ENCODE assay signal across 2 cellular contexts in the genomic region with DNA sequence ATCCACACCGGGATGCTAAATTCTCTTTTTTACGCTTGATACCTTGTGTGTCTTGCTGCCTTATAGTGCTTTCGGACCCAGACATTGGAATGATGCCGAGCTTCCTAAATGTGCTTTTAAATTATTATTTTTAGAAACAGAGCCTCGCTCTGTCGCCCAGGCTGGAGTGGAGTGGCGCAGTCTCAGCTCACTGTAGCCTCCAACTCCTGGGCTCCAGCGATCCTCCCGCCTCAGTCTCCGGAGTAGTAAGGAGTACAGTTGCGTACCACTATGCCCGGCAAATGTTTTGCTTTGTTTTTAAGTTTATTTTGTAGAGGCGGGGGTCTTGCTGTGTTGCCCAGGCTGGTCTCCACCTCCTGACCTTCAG.
TF ChIP-seq lines count a peak whose summit lies in the region.

No MANE protein-coding gene starts in this region.

TF ChIP-seq in GM12878, 131 proteins besides CTCF, POLR2A, EP300 and RAD21 (continued from another document):
- TF ChIP-seq, protein P1, sequence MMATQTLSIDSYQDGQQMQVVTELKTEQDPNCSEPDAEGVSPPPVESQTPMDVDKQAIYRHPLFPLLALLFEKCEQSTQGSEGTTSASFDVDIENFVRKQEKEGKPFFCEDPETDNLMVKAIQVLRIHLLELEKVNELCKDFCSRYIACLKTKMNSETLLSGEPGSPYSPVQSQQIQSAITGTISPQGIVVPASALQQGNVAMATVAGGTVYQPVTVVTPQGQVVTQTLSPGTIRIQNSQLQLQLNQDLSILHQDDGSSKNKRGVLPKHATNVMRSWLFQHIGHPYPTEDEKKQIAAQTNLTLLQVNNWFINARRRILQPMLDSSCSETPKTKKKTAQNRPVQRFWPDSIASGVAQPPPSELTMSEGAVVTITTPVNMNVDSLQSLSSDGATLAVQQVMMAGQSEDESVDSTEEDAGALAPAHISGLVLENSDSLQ (IDR thresholded peaks at IDR 0.05), result no peak
- TF ChIP-seq MTA2 (IDR thresholded peaks at IDR 0.05; ENCODE audit: low read depth) (no peak), SIN3A (IDR thresholded peaks at IDR 0.05; ENCODE audit: low read depth, low read length) (no peak), CEBPB (IDR thresholded peaks at IDR 0.05; ENCODE audit: borderline replicate concordance in 1 of 2, low read depth in 2 of 2, low read length in 2 of 2) (no peak), RAD51 (IDR thresholded peaks at IDR 0.05) (no peak), SMAD5 (IDR thresholded peaks at IDR 0.05; ENCODE audit: low read depth) (no peak), CBX5 (IDR thresholded peaks at IDR 0.05; ENCODE audit: low read depth) (no peak), FOS (IDR thresholded peaks at IDR 0.05; ENCODE audit: borderline replicate concordance, extremely low read depth, insufficient read length) (no peak), RB1 (IDR thresholded peaks at IDR 0.05; ENCODE audit: borderline replicate concordance) (no peak), SMC3 (IDR thresholded peaks at IDR 0.05; ENCODE audit: borderline replicate concordance, low read length) (no peak), ZNF384 (IDR thresholded peaks at IDR 0.05; ENCODE audit: borderline replicate concordance, low read depth, low read length) (no peak), SRF (IDR thresholded peaks at IDR 0.05; ENCODE audit: low read depth in 2 of 2, low read length in 2 of 2) (no peak), SP1 (IDR thresholded peaks at IDR 0.05; ENCODE audit: low read depth, low read length) (no peak), NR2C2 (IDR thresholded peaks at IDR 0.05; ENCODE audit: borderline replicate concordance, control insufficient read depth, insufficient read length, low read depth) (no peak)
- TF ChIP-seq, protein P2, sequence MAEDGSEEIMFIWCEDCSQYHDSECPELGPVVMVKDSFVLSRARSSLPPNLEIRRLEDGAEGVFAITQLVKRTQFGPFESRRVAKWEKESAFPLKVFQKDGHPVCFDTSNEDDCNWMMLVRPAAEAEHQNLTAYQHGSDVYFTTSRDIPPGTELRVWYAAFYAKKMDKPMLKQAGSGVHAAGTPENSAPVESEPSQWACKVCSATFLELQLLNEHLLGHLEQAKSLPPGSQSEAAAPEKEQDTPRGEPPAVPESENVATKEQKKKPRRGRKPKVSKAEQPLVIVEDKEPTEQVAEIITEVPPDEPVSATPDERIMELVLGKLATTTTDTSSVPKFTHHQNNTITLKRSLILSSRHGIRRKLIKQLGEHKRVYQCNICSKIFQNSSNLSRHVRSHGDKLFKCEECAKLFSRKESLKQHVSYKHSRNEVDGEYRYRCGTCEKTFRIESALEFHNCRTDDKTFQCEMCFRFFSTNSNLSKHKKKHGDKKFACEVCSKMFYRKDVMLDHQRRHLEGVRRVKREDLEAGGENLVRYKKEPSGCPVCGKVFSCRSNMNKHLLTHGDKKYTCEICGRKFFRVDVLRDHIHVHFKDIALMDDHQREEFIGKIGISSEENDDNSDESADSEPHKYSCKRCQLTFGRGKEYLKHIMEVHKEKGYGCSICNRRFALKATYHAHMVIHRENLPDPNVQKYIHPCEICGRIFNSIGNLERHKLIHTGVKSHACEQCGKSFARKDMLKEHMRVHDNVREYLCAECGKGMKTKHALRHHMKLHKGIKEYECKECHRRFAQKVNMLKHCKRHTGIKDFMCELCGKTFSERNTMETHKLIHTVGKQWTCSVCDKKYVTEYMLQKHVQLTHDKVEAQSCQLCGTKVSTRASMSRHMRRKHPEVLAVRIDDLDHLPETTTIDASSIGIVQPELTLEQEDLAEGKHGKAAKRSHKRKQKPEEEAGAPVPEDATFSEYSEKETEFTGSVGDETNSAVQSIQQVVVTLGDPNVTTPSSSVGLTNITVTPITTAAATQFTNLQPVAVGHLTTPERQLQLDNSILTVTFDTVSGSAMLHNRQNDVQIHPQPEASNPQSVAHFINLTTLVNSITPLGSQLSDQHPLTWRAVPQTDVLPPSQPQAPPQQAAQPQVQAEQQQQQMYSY (CRISPR knock-in tag; IDR thresholded peaks at IDR 0.05), result no peak
- TF ChIP-seq, protein P3, sequence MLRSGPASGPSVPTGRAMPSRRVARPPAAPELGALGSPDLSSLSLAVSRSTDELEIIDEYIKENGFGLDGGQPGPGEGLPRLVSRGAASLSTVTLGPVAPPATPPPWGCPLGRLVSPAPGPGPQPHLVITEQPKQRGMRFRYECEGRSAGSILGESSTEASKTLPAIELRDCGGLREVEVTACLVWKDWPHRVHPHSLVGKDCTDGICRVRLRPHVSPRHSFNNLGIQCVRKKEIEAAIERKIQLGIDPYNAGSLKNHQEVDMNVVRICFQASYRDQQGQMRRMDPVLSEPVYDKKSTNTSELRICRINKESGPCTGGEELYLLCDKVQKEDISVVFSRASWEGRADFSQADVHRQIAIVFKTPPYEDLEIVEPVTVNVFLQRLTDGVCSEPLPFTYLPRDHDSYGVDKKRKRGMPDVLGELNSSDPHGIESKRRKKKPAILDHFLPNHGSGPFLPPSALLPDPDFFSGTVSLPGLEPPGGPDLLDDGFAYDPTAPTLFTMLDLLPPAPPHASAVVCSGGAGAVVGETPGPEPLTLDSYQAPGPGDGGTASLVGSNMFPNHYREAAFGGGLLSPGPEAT (IDR thresholded peaks at IDR 0.05; ENCODE audit: low read depth), result no peak

TF ChIP-seq in liver, 16 proteins besides CTCF, POLR2A, EP300 and RAD21:
- TF ChIP-seq REST (IDR thresholded peaks at IDR 0.05) (no peak), ATF3 (IDR thresholded peaks at IDR 0.05) (no peak), HNF4G (IDR thresholded peaks at IDR 0.05) (no peak), YY1 (IDR thresholded peaks at IDR 0.05) (no peak), JUND (IDR thresholded peaks at IDR 0.05) (no peak), RXRA (IDR thresholded peaks at IDR 0.05) (no peak), FOXA1 (IDR thresholded peaks at IDR 0.05) (no peak)
TF ChIP-seq in liver: peak in this region for 0.
